Comparison of ENCODE assay signal across 8 cellular contexts in the genomic region with DNA sequence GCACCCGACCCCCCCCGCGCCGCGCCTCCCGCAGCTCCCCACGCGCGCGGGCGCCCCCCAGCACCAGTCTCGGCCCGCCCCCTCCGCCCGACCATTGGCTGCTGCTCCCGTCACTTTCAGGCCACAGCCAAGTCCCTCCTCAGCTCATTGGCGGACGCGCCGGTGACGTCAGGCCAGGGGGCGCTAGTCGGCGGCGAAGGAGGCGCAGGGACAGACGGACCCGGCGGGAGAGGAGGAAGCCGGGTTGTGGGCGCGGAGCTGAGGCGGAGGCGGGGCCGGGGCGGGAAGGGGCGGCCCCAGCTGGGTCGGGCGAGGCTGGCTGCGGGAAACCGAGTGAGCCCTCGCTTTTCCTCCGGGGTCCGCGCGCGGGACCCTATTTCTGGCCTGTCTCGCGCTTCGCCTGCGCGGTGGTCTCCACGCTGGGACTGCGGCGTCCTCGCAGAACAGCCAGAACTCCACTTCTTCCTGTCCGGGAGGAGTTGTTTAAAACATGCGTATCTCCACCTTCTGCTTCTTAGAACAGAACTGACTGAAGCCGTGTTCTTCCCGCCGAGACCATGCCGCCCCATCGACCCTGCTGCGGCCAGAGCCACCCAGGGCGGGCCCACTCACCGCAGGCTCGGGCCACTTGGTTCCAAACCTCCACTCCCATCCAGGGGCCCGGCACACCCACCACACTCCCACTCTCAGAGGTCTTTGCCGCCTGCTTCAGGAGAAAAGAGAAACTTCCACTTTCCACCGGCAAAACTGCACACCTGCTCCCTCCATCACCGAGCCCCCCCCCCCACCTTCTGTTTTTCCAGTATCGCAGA. TPM values are rescaled to one million over a fixed set of nuclear protein-coding genes. Genes with fewer than 3 reads are reported as not detected.
A peak's percentile ranks its signal among the peaks of the same experiment; 100 is the strongest.
DNase-seq lines count a peak whose midpoint lies in the region; ATAC-seq, FAIRE-seq and TF ChIP-seq lines count a peak whose summit lies in the region.

No MANE protein-coding gene starts in this region.

- no peak for FAIRE-seq in H1 (lab: Jason Lieb, UNC)

- DNase-seq in Calu3 (peak; percentile 90), HT1080 (ENCODE audit: low read depth) (peak; percentile 96), H1 (ENCODE audit: low read depth in 1 of 2, low spot score in 2 of 2) (peak; percentile 90 to 99), mesendoderm (peak; percentile 98)
- peak; percentile 100 for DNase-seq in NK-92 treated with Interleukin-12 subunit alpha and Interleukin-12 subunit beta, amount 100 ng/mL, for 24 hours (lab: John Stamatoyannopoulos, UW)
- peak; percentile 100 for DNase-seq in activated CD8-positive, alpha-beta memory T cell treated with anti-CD3 and anti-CD28 coated beads, Interleukin-2, amount 10 ng/mL, durations not matched to agents 7 days and 5 days
- DNase-seq in stimulated activated CD8-positive, alpha-beta memory T cell treated with anti-CD3 and anti-CD28 coated beads, Interleukin-12 subunit alpha, Interleukin-12 subunit beta, amount 100 ng/mL, for 4 hours (ENCODE audit: low read depth) = peak; percentile 100

- H3K79me1 ChIP-seq in H1 (ENCODE audit: low read depth, low read length) (peaks cover 6% of the 10 kb centered on the region; the same call in 1 of the 2 replicates), mesendoderm (ENCODE audit: low read length) (peaks cover 9% of the 10 kb centered on the region)

- no peak overlapping the region for H2BK15ac ChIP-seq in H1 (ENCODE audit: low read length)
- H2BK15ac ChIP-seq in mesendoderm (replicated peaks; ENCODE audit: low read depth) = no peak overlapping the region

- peak overlapping the region; percentile 74 for H3K4me3 Mint-ChIP-seq in Calu3 (ENCODE audit: low read depth, unreplicated experiment)
- H3K4me3 Mint-ChIP-seq in activated CD8-positive, alpha-beta memory T cell treated with anti-CD3 and anti-CD28 coated beads, Interleukin-2, amount 10 ng/mL, durations not matched to agents 7 days and 5 days = peak overlapping the region; percentile 84

- WGBS in H1 (ENCODE audit: extremely low coverage in 1 of 2, insufficient coverage in 1 of 2, insufficient read length in 1 of 2, insufficient replicate concordance in 2 of 2, low coverage in 1 of 2, low lambda C conversion rate in 2 of 2, missing lambda C conversion rate in 1 of 2), 2 experiments = 1% methylated on average over 42 of the region's 72 CpGs; no CpG with 5 or more reads in 1 of the 2 experiments
- no CpG with 5 or more reads among the region's 72 CpGs for WGBS in mesendoderm (ENCODE audit: extremely low coverage, insufficient coverage, low lambda C conversion rate)

- no peak overlapping the region for H3K4ac ChIP-seq in H1 (replicated peaks; ENCODE audit: insufficient read length, low read depth, low read length)
- H3K4ac ChIP-seq in mesendoderm (ENCODE audit: low read depth, low read length) = peak overlapping the region; percentile 92

- TF ChIP-seq CTCF in Calu3 (IDR thresholded peaks at IDR 0.05; ENCODE audit: unreplicated experiment) (no peak), H1 (IDR thresholded peaks at IDR 0.05; ENCODE audit: control extremely low read depth in 1 of 3, insufficient read depth in 1 of 3, low read depth in 1 of 3, low read length in 3 of 3) (peak; percentile 30 to 38 (median 31))

- H3K9ac ChIP-seq in H1 (replicated peaks in 1 of 4; ENCODE audit: extremely low read depth in 1 of 4, low read depth in 3 of 4, low read length in 3 of 4) (peak overlapping the region; percentile 49 to 88 (median 75)), mesendoderm (ENCODE audit: low read length) (peak overlapping the region; percentile 84)

- H3K14ac ChIP-seq in H1 (ENCODE audit: insufficient read length) = no peak overlapping the region

- peaks cover 8% of the 10 kb centered on the region for H3K4me1 Mint-ChIP-seq in Calu3 (ENCODE audit: low read depth, unreplicated experiment)
- H3K4me1 Mint-ChIP-seq in activated CD8-positive, alpha-beta memory T cell treated with anti-CD3 and anti-CD28 coated beads, Interleukin-2, amount 10 ng/mL, durations not matched to agents 7 days and 5 days = peaks cover 28% of the 10 kb centered on the region

- H3K18ac ChIP-seq in H1 (ENCODE audit: extremely low read depth, low read length) (peak overlapping the region; percentile 90), mesendoderm (ENCODE audit: low read length) (peak overlapping the region; percentile 97)

- H4K5ac ChIP-seq in H1 (ENCODE audit: insufficient read length, low read depth, low read length) (peak overlapping the region; percentile 62), mesendoderm (ENCODE audit: low read length) (no peak overlapping the region)

- no peak overlapping the region; the same call in 1 of the 2 replicates for H4K8ac ChIP-seq in H1 (ENCODE audit: extremely low read depth, insufficient read depth, low read length)
- no peak overlapping the region for H4K8ac ChIP-seq in mesendoderm (ENCODE audit: low read depth, low read length)

- no peak overlapping the region for H3K23ac ChIP-seq in H1 (ENCODE audit: insufficient read length)
- H3K23ac ChIP-seq in mesendoderm (ENCODE audit: low read length) = no peak overlapping the region

- peaks cover 14% of the 10 kb centered on the region for H3K36me3 Mint-ChIP-seq in Calu3 (ENCODE audit: insufficient read depth, unreplicated experiment)
- H3K36me3 Mint-ChIP-seq in activated CD8-positive, alpha-beta memory T cell treated with anti-CD3 and anti-CD28 coated beads, Interleukin-2, amount 10 ng/mL, durations not matched to agents 7 days and 5 days = peaks cover 4% of the 10 kb centered on the region

- peak overlapping the region; percentile 1; the same call in 1 of the 2 replicates for H2BK12ac ChIP-seq in H1 (ENCODE audit: low read depth, low read length)

- H2BK20ac ChIP-seq in H1 (ENCODE audit: low read length) = no peak overlapping the region

- H3K4me1 ChIP-seq in H1 (replicated peaks in 1 of 4; ENCODE audit: control insufficient read depth in 3 of 4, insufficient read depth in 4 of 4, low read length in 3 of 4) = peaks cover 2 to 10% (median 6%) of the 10 kb centered on the region in 4 experiments
- H3K4me1 ChIP-seq in mesendoderm (ENCODE audit: control insufficient read depth, low read depth, low read length) = peaks cover 4% of the 10 kb centered on the region

- H3K9me3 ChIP-seq in H1 (ENCODE audit: insufficient read depth in 2 of 2, low read depth in 1 of 2, low read length in 1 of 2) = no peaks in the 10 kb centered on the region

- no TSS peak for BruUV-seq in Calu3 (replicated peaks; lab: Mats Ljungman, UMichigan)

- H2AK5ac ChIP-seq in H1 (ENCODE audit: low read depth, low read length) = no peak overlapping the region
- H2AK5ac ChIP-seq in mesendoderm (ENCODE audit: low read length) = no peak overlapping the region

- H2BK5ac ChIP-seq in H1 (ENCODE audit: low read depth, low read length) (peak overlapping the region; percentile 71; the same call in 1 of the 2 replicates), mesendoderm (ENCODE audit: low read length) (no peak overlapping the region)

- H3K9me3 Mint-ChIP-seq in Calu3 (ENCODE audit: low read depth, unreplicated experiment) = no peaks in the 10 kb centered on the region
- H3K9me3 Mint-ChIP-seq in activated CD8-positive, alpha-beta memory T cell treated with anti-CD3 and anti-CD28 coated beads, Interleukin-2, amount 10 ng/mL, durations not matched to agents 7 days and 5 days (ENCODE audit: low read depth) = peaks cover 3% of the 10 kb centered on the region

- H4K20me1 ChIP-seq in H1 (replicated peaks in 1 of 2; ENCODE audit: control insufficient read depth in 1 of 2, insufficient read depth in 2 of 2, low read length in 2 of 2) = peaks cover 5 to 6% of the 10 kb centered on the region in 2 experiments

- peak overlapping the region; percentile 71; the same call in 1 of the 2 replicates for H3K27ac ChIP-seq in H1 (ENCODE audit: low read depth, low read length)
- H3K27ac ChIP-seq in mesendoderm (ENCODE audit: low read depth, low read length) = no peak overlapping the region

- H3K4me2 ChIP-seq in H1 (ENCODE audit: insufficient read depth in 1 of 2, low read depth in 2 of 2, low read length in 2 of 2) (peak overlapping the region; percentile 77 to 99), mesendoderm (ENCODE audit: low read length) (peak overlapping the region; percentile 80)

- POLR2A ChIA-PET in H1 (lab: Charles Lee; ENCODE audit: partially characterized antibody) = interaction anchor here (0.9 to 1.9 kb wide), 4 partner anchors 12 to 173 kb away, joined by 3 to 5 read pairs (median 4); no protein-coding TSS in a partner anchor

- H3K4me3 ChIP-seq in H1 (ENCODE audit: extremely low read depth in 1 of 4, insufficient read depth in 2 of 4, low read depth in 3 of 4, low read length in 4 of 4) (peak overlapping the region; percentile 66 to 89 (median 72)), mesendoderm (ENCODE audit: low read length) (peak overlapping the region; percentile 72)

- peak; percentile 96 for ATAC-seq in GM21367 (IDR thresholded peaks at IDR 0.05; ENCODE audit: unreplicated experiment)
- ATAC-seq in activated CD8-positive, alpha-beta memory T cell treated with anti-CD3 and anti-CD28 coated beads, Interleukin-2, amount 10 ng/mL, durations not matched to agents 7 days and 5 days = peak; percentile 95

- CTCF ChIA-PET in Calu3 (lab: Charles Lee) (no interaction called here), H1 (lab: Charles Lee; ENCODE audit: partially characterized antibody) (interaction anchor here (0.6 to 1.8 kb wide), 4 partner anchors 11 to 1044 kb away, joined by 3 to 4 read pairs (median 4); no protein-coding TSS in a partner anchor)
- CTCF ChIA-PET in activated CD8-positive, alpha-beta memory T cell treated with anti-CD3 and anti-CD28 coated beads, Interleukin-2, amount 10 ng/mL, durations not matched to agents 7 days and 5 days (lab: Charles Lee) = interaction anchor here (0.7 to 1.6 kb wide), 6 partner anchors 16 to 462 kb away, joined by 3 to 8 read pairs (median 3); no protein-coding TSS in a partner anchor

- peak overlapping the region; percentile 33 for H3K27ac Mint-ChIP-seq in Calu3 (ENCODE audit: unreplicated experiment)
- H3K27ac Mint-ChIP-seq in activated CD8-positive, alpha-beta memory T cell treated with anti-CD3 and anti-CD28 coated beads, Interleukin-2, amount 10 ng/mL, durations not matched to agents 7 days and 5 days = peak overlapping the region; percentile 84

- H2BK120ac ChIP-seq in H1 (replicated peaks; ENCODE audit: low read depth, low read length) = no peak overlapping the region
- H2BK120ac ChIP-seq in mesendoderm (ENCODE audit: low read depth, low read length) = no peak overlapping the region

- no peaks in the 10 kb centered on the region; a peak in 1 of 8 replicates for H3K36me3 ChIP-seq in H1 (ENCODE audit: control insufficient read depth in 2 of 4, insufficient read depth in 4 of 4, low read length in 3 of 4)
- no peaks in the 10 kb centered on the region for H3K36me3 ChIP-seq in mesendoderm (ENCODE audit: control insufficient read depth, insufficient read depth, low read length)

- peaks cover 14% of the 10 kb centered on the region for H3K23me2 ChIP-seq in H1 (ENCODE audit: low read depth, low read length)

- H2AFZ ChIP-seq in H1 (ENCODE audit: low read length) = no peak overlapping the region

- H4K91ac ChIP-seq in H1 (replicated peaks; ENCODE audit: insufficient read length, low read length) = peak overlapping the region; percentile 73

- H3K27me3 ChIP-seq in H1 (replicated peaks in 1 of 4; ENCODE audit: control insufficient read depth in 3 of 4, extremely low read depth in 1 of 4, insufficient read depth in 3 of 4, low read length in 3 of 4) (peaks cover 0 to 9% (median 3%) of the 10 kb centered on the region in 4 experiments; a peak in 4 of 7 replicates), mesendoderm (ENCODE audit: insufficient read depth, low read length, poor library complexity) (no peaks in the 10 kb centered on the region)

- intact Hi-C loops in Calu3 (cut with micrococcal nuclease; ENCODE audit: unreplicated experiment) = no loop called here

- H3K27me3 Mint-ChIP-seq in Calu3 (ENCODE audit: unreplicated experiment) = peaks cover 13% of the 10 kb centered on the region
- peaks cover 4% of the 10 kb centered on the region for H3K27me3 Mint-ChIP-seq in activated CD8-positive, alpha-beta memory T cell treated with anti-CD3 and anti-CD28 coated beads, Interleukin-2, amount 10 ng/mL, durations not matched to agents 7 days and 5 days

- 0 out of 3 replicates have a peak, but pooled peaks of 1 of the 2 experiments have one; percentile 12 for TF ChIP-seq EP300 in H1 (IDR thresholded peaks at IDR 0.05; ENCODE audit: borderline replicate concordance in 1 of 2, low read depth in 2 of 2, low read length in 2 of 2)

- peak; percentile 65 to 75 for TF ChIP-seq POLR2A in H1 (IDR thresholded peaks at IDR 0.05; ENCODE audit: control extremely low read depth in 1 of 2, low read depth in 2 of 2, low read length in 2 of 2)

- peak; percentile 10 to 24; a peak in 3 of 4 replicates for TF ChIP-seq RAD21 in H1 (IDR thresholded peaks at IDR 0.05 in 1 of 2, conservative IDR thresholded peaks at IDR 0.05 in 1 of 2; ENCODE audit: low read depth in 2 of 2, low read length in 2 of 2)

- H3K56ac ChIP-seq in H1 (replicated peaks; ENCODE audit: insufficient read length, low read depth, low read length) (peak overlapping the region; percentile 66), mesendoderm (ENCODE audit: low read length) (peak overlapping the region; percentile 91)

- H3K79me2 ChIP-seq in H1 (ENCODE audit: control insufficient read depth in 1 of 2, insufficient read depth in 2 of 2, low read length in 2 of 2) (peaks cover 12 to 32% of the 10 kb centered on the region in 2 experiments), mesendoderm (ENCODE audit: control insufficient read depth, insufficient read depth, low read length) (peaks cover 10% of the 10 kb centered on the region)

RNA-seq across cellular contexts. Expression of a gene that starts 0.5 kb away (rescaled TPM):
- 8.2 and 8.9 TPM in 2 replicates for total RNA-seq in Calu3 (2022)
- total RNA-seq in HT1080 (2014; rRNA removed; shearing (Covaris generic)) = 12.2 and 16.8 TPM in 2 replicates
- polyA plus RNA-seq in HT1080 (2015; cell fraction: cytosol; rRNA removed) = 15.9 and 16.2 TPM in 2 replicates
- 23.6 and 31.7 TPM in 2 replicates for polyA plus RNA-seq in HT1080 (2015; cell fraction: nucleus; rRNA removed)
- 10 to 100 TPM; 26.0 to 33.0 TPM for total RNA-seq in activated CD8-positive, alpha-beta memory T cell treated with anti-CD3 and anti-CD28 coated beads, Interleukin-2, amount 10 ng/mL, durations not matched to agents 7 days and 5 days
- 42.0 and 42.6 TPM in 2 replicates for total RNA-seq in H1 (2021; fragmentation: NEBNext Ultra II Directional; extraction: Animal tissue kit (Norgen Biotek cat#: 25700))
- 26.3 and 31.4 TPM in 2 replicates for polyA plus RNA-seq in H1 (2011; rRNA removed)
- 33.8 TPM for polyA plus RNA-seq in H1 (2011; cell fraction: cytosol; rRNA removed)
- 86.9 TPM for polyA plus RNA-seq in H1 (2011; cell fraction: nucleus; rRNA removed)
- 28.7 to 34.2 TPM (median 31.4 TPM) in 4 replicates for polyA plus RNA-seq in H1 (2012, experiment 1 of 2)
- polyA plus RNA-seq in H1 (2012, experiment 2 of 2) = 10.3 TPM
- 34.2 TPM for polyA plus RNA-seq in H1 (2013, experiment 1 of 2)
- 35.9 TPM for polyA plus RNA-seq in H1 (2013, experiment 2 of 2)
- 41.0 and 43.9 TPM in 2 replicates for polyA minus RNA-seq in H1 (2011; rRNA and poly(A)+ RNA removed)
- 16.1 TPM for polyA minus RNA-seq in H1 (2011; cell fraction: cytosol; rRNA and poly(A)+ RNA removed)
- 56.5 TPM for polyA minus RNA-seq in H1 (2011; cell fraction: nucleus; rRNA and poly(A)+ RNA removed)
- 15.7 TPM for polyA plus RNA-seq in mesendoderm (2013, experiment 1 of 2)
- 16.5 TPM for polyA plus RNA-seq in mesendoderm (2013, experiment 2 of 2)
